Comparison of ENCODE assay signal across 8 cellular contexts in the genomic region with DNA sequence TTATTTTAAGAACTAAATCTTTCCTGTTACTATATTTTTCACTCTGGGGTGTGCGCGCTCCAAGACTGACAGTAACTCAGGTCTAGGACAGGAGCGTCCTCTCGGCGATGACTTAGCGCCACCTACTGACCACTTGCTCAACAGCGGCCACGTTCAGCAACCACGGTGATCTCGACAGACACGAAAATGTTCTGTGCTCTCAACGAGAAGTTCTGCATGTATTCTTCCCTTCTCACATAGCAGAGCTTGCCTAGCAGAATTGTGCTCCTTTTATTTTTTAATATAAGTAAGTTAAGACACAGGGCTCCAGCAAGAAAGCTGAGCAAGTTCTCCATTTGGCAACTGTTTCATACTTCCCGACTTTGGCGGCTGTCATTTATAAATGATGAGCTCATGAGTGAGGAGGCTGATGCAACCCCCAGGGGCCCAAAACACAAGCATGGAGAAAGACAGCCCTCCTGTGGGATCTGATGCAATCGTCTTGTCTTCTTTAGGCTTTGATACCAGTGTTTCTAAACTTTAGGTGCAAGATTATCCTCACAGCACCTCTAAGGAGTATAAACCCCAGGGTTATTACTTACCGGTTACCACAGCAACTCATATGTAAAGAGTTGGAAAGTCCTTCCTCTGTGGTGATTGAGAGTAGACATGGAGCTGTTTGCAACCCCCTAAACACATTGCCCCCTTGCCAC.
DNase-seq lines count a peak whose midpoint lies in the region; ATAC-seq, FAIRE-seq and TF ChIP-seq lines count a peak whose summit lies in the region.

No MANE protein-coding gene starts in this region.

- H3K27ac ChIP-seq in VCaP (no peak overlapping the region), breast epithelium (peak overlapping the region; percentile 63 to 74), keratinocyte (ENCODE audit: control insufficient read depth, insufficient read depth, low read length) (no peak overlapping the region)

- H3K9ac ChIP-seq in keratinocyte (ENCODE audit: control insufficient read depth, extremely low read depth, insufficient read depth, low read length) = peak overlapping the region; percentile 48

- H2AFZ ChIP-seq in keratinocyte (ENCODE audit: control insufficient read depth, low read length) = peak overlapping the region; percentile 78

- peak overlapping the region; percentile 67 for H3K4me2 ChIP-seq in keratinocyte (ENCODE audit: control insufficient read depth, extremely low read depth, insufficient read depth, low read depth, low read length)

- no peaks in the 10 kb centered on the region for H3K9me1 ChIP-seq in keratinocyte (ENCODE audit: control insufficient read depth, extremely low read depth, insufficient read depth, low read length)

- H3K36me3 ChIP-seq in breast epithelium (no peaks in the 10 kb centered on the region), keratinocyte (ENCODE audit: control insufficient read depth in 2 of 2, extremely low read depth in 1 of 2, insufficient read depth in 2 of 2, low read length in 2 of 2) (no peaks in the 10 kb centered on the region)

- ATAC-seq in GM18870 (IDR thresholded peaks at IDR 0.05; ENCODE audit: unreplicated experiment) (peak; percentile 97), HG03097 (IDR thresholded peaks at IDR 0.05; ENCODE audit: low FRiP score, unreplicated experiment) (peak; percentile 94)

- peaks cover 0 to 13% of the 10 kb centered on the region in 2 donors for H3K9me3 ChIP-seq in breast epithelium
- H3K9me3 ChIP-seq in keratinocyte (ENCODE audit: control insufficient read depth, low read depth, low read length) = no peaks in the 10 kb centered on the region

- TF ChIP-seq CTCF in AG10803 (conservative IDR thresholded peaks at IDR 0.05; ENCODE audit: low read length) = peak; percentile 97
- TF ChIP-seq CTCF in VCaP (conservative IDR thresholded peaks at IDR 0.05) = peak; percentile 95
- TF ChIP-seq CTCF in breast epithelium (IDR thresholded peaks at IDR 0.05) = peak; percentile 71 to 88 (median 86)
- TF ChIP-seq CTCF in keratinocyte (optimal IDR thresholded peaks at IDR 0.05 in 1 of 3, IDR thresholded peaks at IDR 0.05 in 1 of 3, conservative IDR thresholded peaks at IDR 0.05 in 1 of 3; ENCODE audit: extremely low read depth in 1 of 3, insufficient read depth in 2 of 3, low read length in 3 of 3) = peak; percentile 89 to 99 (median 92)

- TF ChIP-seq POLR2A in breast epithelium (IDR thresholded peaks at IDR 0.05) = no peak

- H3K79me2 ChIP-seq in keratinocyte (ENCODE audit: control insufficient read depth, insufficient read depth, low read length) = no peaks in the 10 kb centered on the region

- H3K4me3 ChIP-seq in AG10803 (ENCODE audit: low read length) (peak overlapping the region; percentile 48), breast epithelium (peak overlapping the region in 2 of 3 donors; percentile 23 to 52), keratinocyte (ENCODE audit: control insufficient read depth in 2 of 3, extremely low read depth in 1 of 3, insufficient read depth in 2 of 3, low read depth in 1 of 3, low read length in 3 of 3) (peak overlapping the region in 2 of 3 experiments; percentile 36 to 56)

- no peaks in the 10 kb centered on the region for H3K27me3 ChIP-seq in breast epithelium
- no peaks in the 10 kb centered on the region for H3K27me3 ChIP-seq in keratinocyte (ENCODE audit: control insufficient read depth, extremely low read depth, insufficient read depth, low read length)

- intact Hi-C loops in breast epithelium (cut with DNase I; ENCODE audit: low total_unique reads) = no loop called here

- FAIRE-seq in keratinocyte (lab: Jason Lieb, UNC) = peak; percentile 83

- dilution Hi-C loops in keratinocyte (cut with MboI; ENCODE audit: extremely low pct_ligation_motif_present, low sequenced_read_pairs) = no loop called here

- peak; percentile 90 for DNase-seq in AG10803 (ENCODE audit: low read depth)
- DNase-seq in NCI-H2171 treated with DMSO at 0.1 percent for 48 hours (lab: John Stamatoyannopoulos, UW) = peak; percentile 72
- DNase-seq in breast epithelium (ENCODE audit: low spot score in 2 of 2) = peak; percentile 81
- DNase-seq in keratinocyte (ENCODE audit: low read depth, low spot score) = no peak
- peak; percentile 61 to 62 for DNase-seq in stimulated activated CD4-positive, alpha-beta T cell treated with anti-CD3 and anti-CD28 coated beads, Interleukin-1b, Interleukin-23, amount 100 ng/mL, for 1 hour (ENCODE audit: low read depth in 2 of 2)

- H3K4me1 ChIP-seq in breast epithelium (no peaks in the 10 kb centered on the region), keratinocyte (ENCODE audit: control insufficient read depth, extremely low read depth, insufficient read depth, low read length) (peaks cover 13% of the 10 kb centered on the region)

- H4K20me1 ChIP-seq in keratinocyte (ENCODE audit: control insufficient read depth, extremely low read depth, insufficient read depth, low read length) = no peaks in the 10 kb centered on the region

Comparison
In these comparisons a context has a peak if more than half of its experiments do, and no peak if none do; other contexts are left out.
1. H3K27ac ChIP-seq: peak in breast epithelium (2 of 2); none in VCaP (single experiment) and keratinocyte (single experiment).
2. Peak in every context shown above with its lines, with median percentiles within 50 percentile points of each other: H3K4me3 ChIP-seq and CTCF ChIP-seq.